In the genomic region with DNA sequence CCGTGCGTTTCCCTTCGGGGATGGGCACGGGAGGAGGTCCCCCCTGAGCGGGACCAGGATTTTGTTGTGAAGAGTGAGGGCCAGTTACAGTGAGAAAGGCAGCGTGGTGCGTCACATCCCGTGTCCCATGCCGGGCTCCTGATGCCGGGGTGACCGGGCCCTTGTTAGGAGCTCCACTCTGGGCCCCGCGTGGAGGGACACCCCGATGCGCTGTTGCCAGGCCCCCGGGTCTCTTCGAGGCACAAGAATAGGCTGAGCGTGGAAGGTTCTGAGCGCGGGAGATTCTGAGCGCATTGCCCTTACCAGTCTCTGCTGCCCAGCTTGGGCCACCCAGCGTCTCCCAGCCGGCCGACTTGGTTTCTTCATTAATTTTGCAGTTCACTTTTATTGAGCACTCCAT, we compare ENCODE assay signal across 16 cellular contexts. TPM values are rescaled to one million over a fixed set of nuclear protein-coding genes. Genes with fewer than 3 reads are reported as not detected.
DNase-seq lines count a peak whose midpoint lies in the region; ATAC-seq lines count a peak whose summit lies in the region.
"Had no signal": no experiment of that assay in that cellular context is flagged by ENCODE, and none has a peak within 500 bp of the region (broad histone marks: within the 10 kb centered on the region; RNA-seq: fewer than 3 reads in every experiment).

No MANE protein-coding gene starts in this region.

- DNase-seq in Right ventricle myocardium superior, result peak; percentile 24
- no peak for DNase-seq in cardiac septum (ENCODE audit: low spot score)
- no peak for DNase-seq in effector memory CD8-positive, alpha-beta T cell
- peak; percentile 54 for DNase-seq in posterior vena cava (ENCODE audit: low spot score)
- no peak for DNase-seq in anterior cingulate cortex (lab: John Stamatoyannopoulos, UW)
- no peak for DNase-seq in C1 segment of cervical spinal cord (lab: John Stamatoyannopoulos, UW)
- DNase-seq: 8988T; Caco-2; CD4-positive, CD25-positive, alpha-beta regulatory T cell; CD8-positive, alpha-beta T cell; DMS153; DND-41; GM23248; H7; HCEC 1CT had no signal

- no peaks in the 10 kb centered on the region for H3K27me3 Mint-ChIP-seq in effector memory CD8-positive, alpha-beta T cell
- H3K27me3 Mint-ChIP-seq: CD4-positive, CD25-positive, alpha-beta regulatory T cell had no signal

- H3K4me3 Mint-ChIP-seq in effector memory CD8-positive, alpha-beta T cell, result no peak overlapping the region
- H3K4me3 Mint-ChIP-seq: CD4-positive, CD25-positive, alpha-beta regulatory T cell; CD8-positive, alpha-beta T cell had no signal

- H3K9me3 Mint-ChIP-seq in effector memory CD8-positive, alpha-beta T cell, result no peaks in the 10 kb centered on the region
- H3K9me3 Mint-ChIP-seq: CD4-positive, CD25-positive, alpha-beta regulatory T cell; CD8-positive, alpha-beta T cell had no signal

- peak overlapping the region; percentile 58 to 92 for H3K27ac Mint-ChIP-seq in effector memory CD8-positive, alpha-beta T cell
- H3K27ac Mint-ChIP-seq: CD4-positive, CD25-positive, alpha-beta regulatory T cell; CD8-positive, alpha-beta T cell had no signal

- no peak for ATAC-seq in Right ventricle myocardium superior (ENCODE audit: poor library complexity)
- no peak for ATAC-seq in effector memory CD8-positive, alpha-beta T cell (replicated peaks)
- ATAC-seq: A549; CD8-positive, alpha-beta T cell had no signal

- intact Hi-C loops in Right ventricle myocardium superior (cut with DNase I) (no loop called here), cardiac septum (cut with DNase I) (no loop called here), posterior vena cava (cut with DNase I) (no loop called here)

- H3K36me3 Mint-ChIP-seq in effector memory CD8-positive, alpha-beta T cell (ENCODE audit: insufficient read depth), result peaks cover 91% of the 10 kb centered on the region

- peaks cover 11 to 13% of the 10 kb centered on the region in 2 donors for H3K4me1 Mint-ChIP-seq in effector memory CD8-positive, alpha-beta T cell (ENCODE audit: low read depth in 2 of 2)

RNA-seq across cellular contexts. Expression of a gene that starts 17.6 kb away (rescaled TPM):
- total RNA-seq in Right ventricle myocardium superior (8.7 TPM), cardiac septum (10.8 TPM), posterior vena cava (10 to 100 TPM; 13.8 to 15.4 TPM)

Comparison
In these comparisons a context has a peak if more than half of its experiments do, and no peak if none do; other contexts are left out.
1. DNase-seq: peak in Right ventricle myocardium superior (single experiment) and posterior vena cava (single experiment); none in cardiac septum (single experiment), effector memory CD8-positive, alpha-beta T cell (0 of 3), anterior cingulate cortex (0 of 58) and C1 segment of cervical spinal cord (0 of 14).